Comparison of ENCODE assay signal across 8 cellular contexts in the genomic region with DNA sequence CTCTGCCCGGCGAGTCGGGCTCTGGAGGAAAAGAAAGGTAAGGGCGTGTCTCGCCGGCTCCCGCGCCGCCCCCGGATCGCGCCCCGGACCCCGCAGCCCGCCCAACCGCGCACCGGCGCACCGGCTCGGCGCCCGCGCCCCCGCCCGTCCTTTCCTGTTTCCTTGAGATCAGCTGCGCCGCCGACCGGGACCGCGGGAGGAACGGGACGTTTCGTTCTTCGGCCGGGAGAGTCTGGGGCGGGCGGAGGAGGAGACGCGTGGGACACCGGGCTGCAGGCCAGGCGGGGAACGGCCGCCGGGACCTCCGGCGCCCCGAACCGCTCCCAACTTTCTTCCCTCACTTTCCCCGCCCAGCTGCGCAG. TPM values are rescaled to one million over a fixed set of nuclear protein-coding genes. Genes with fewer than 3 reads are reported as not detected.
DNase-seq lines count a peak whose midpoint lies in the region; ATAC-seq and TF ChIP-seq lines count a peak whose summit lies in the region.

No MANE protein-coding gene starts in this region.

- 0 to 2% methylated on average over 25 to 46 of the region's 52 CpGs for WGBS in mesodermal cell (ENCODE audit: insufficient coverage in 2 of 2), 2 experiments
- WGBS in aorta, 2 donors: 0 to 1% methylated on average over 27 to 52 of the region's 52 CpGs

- no peak overlapping the region for H3K4me2 ChIP-seq in Karpas-422 (ENCODE audit: low read depth, low read length, poor library complexity, severe bottlenecking)

- no peak overlapping the region for H3K27ac ChIP-seq in effector memory CD4-positive, alpha-beta T cell (ENCODE audit: insufficient read depth, low read length, poor library complexity, severe bottlenecking)
- H3K27ac ChIP-seq in mesodermal cell (ENCODE audit: low read depth, low read length, severe bottlenecking) (no peak overlapping the region), aorta (ENCODE audit: low read depth in 1 of 2, low read length in 2 of 2) (peak overlapping the region; percentile 15 to 91), Karpas-422 (ENCODE audit: low read length) (no peak overlapping the region)

- intact Hi-C loops in aorta (cut with DNase I): loop anchor here (2.0 to 10.0 kb wide), 4 partner anchors 33 to 235 kb away; no protein-coding TSS in a partner anchor

- H4K20me1 ChIP-seq in Karpas-422 (ENCODE audit: insufficient read depth, low read depth, low read length): no peaks in the 10 kb centered on the region

- no peaks in the 10 kb centered on the region for H3K9me3 ChIP-seq in effector memory CD4-positive, alpha-beta T cell (ENCODE audit: control insufficient read depth, low read length)
- H3K9me3 ChIP-seq in mesodermal cell (ENCODE audit: control insufficient read depth, low read length): no peaks in the 10 kb centered on the region
- no peaks in the 10 kb centered on the region for H3K9me3 ChIP-seq in aorta (ENCODE audit: control insufficient read depth, low read length)
- H3K9me3 ChIP-seq in Karpas-422 (ENCODE audit: low read length): no peaks in the 10 kb centered on the region

- peak; percentile 16 for DNase-seq in stimulated activated CD4-positive, alpha-beta T cell treated with anti-CD3 and anti-CD28 coated beads, Interleukin-15, amount 100 ng/mL, for 24 hours
- no peak for DNase-seq in stimulated activated CD4-positive, alpha-beta T cell treated with anti-CD3 and anti-CD28 coated beads, Interleukin-12 subunit alpha, Interleukin-12 subunit beta, amount 100 ng/mL, for 4 hours
- DNase-seq in effector memory CD4-positive, alpha-beta T cell: no peak
- DNase-seq in aorta (peak; percentile 69 to 90), erythroblast (lab: John Stamatoyannopoulos, UW) (no peak), Karpas-422 (no peak), OCI-M2 (lab: John Stamatoyannopoulos, UW; ENCODE audit: unreplicated experiment) (no peak)

- H3K9me2 ChIP-seq in Karpas-422 (replicated peaks; ENCODE audit: insufficient read depth, low read length): no peaks in the 10 kb centered on the region

- H3K79me2 ChIP-seq in Karpas-422 (ENCODE audit: low read length): no peaks in the 10 kb centered on the region

- peak; percentile 57 for ATAC-seq in aorta (ENCODE audit: low FRiP score)

- no peaks in the 10 kb centered on the region for H3K4me1 ChIP-seq in effector memory CD4-positive, alpha-beta T cell (ENCODE audit: control insufficient read depth, insufficient read depth, low read length, poor library complexity, severe bottlenecking)
- H3K4me1 ChIP-seq in mesodermal cell (ENCODE audit: control insufficient read depth, insufficient read depth, low read length, poor library complexity, severe bottlenecking) (no peaks in the 10 kb centered on the region), aorta (ENCODE audit: control insufficient read depth in 1 of 2, insufficient read depth in 2 of 2, low read length in 2 of 2) (no peaks in the 10 kb centered on the region), Karpas-422 (ENCODE audit: low read length) (no peaks in the 10 kb centered on the region)

- H3K9ac ChIP-seq in Karpas-422 (ENCODE audit: low read length): no peak overlapping the region

- peak overlapping the region; percentile 22 for H3K4me3 ChIP-seq in effector memory CD4-positive, alpha-beta T cell (ENCODE audit: insufficient read depth, low read depth, low read length, poor library complexity, severe bottlenecking)
- peak overlapping the region; percentile 56 for H3K4me3 ChIP-seq in mesodermal cell (ENCODE audit: extremely low read depth, insufficient read depth, low read length, poor library complexity, severe bottlenecking)
- H3K4me3 ChIP-seq in aorta (ENCODE audit: low read length in 2 of 2): peak overlapping the region; percentile 84 to 88
- H3K4me3 ChIP-seq in Karpas-422 (ENCODE audit: low read length): no peak overlapping the region

- H3K27me3 ChIP-seq in effector memory CD4-positive, alpha-beta T cell (replicated peaks; ENCODE audit: control insufficient read depth, insufficient read depth, low read length, poor library complexity, severe bottlenecking): peaks cover 9% of the 10 kb centered on the region
- H3K27me3 ChIP-seq in aorta (ENCODE audit: control insufficient read depth in 1 of 2, insufficient read depth in 2 of 2, low read length in 1 of 2) (no peaks in the 10 kb centered on the region), Karpas-422 (ENCODE audit: low read length) (no peaks in the 10 kb centered on the region)

- H2AFZ ChIP-seq in Karpas-422 (ENCODE audit: low read length): no peak overlapping the region

- H3K36me3 ChIP-seq in effector memory CD4-positive, alpha-beta T cell (ENCODE audit: control insufficient read depth, insufficient read depth, low read length): no peaks in the 10 kb centered on the region
- H3K36me3 ChIP-seq in mesodermal cell (ENCODE audit: control insufficient read depth, insufficient read depth, low read length): no peaks in the 10 kb centered on the region
- no peaks in the 10 kb centered on the region for H3K36me3 ChIP-seq in aorta (ENCODE audit: control insufficient read depth in 1 of 2, insufficient read depth in 2 of 2, low read length in 1 of 2)
- H3K36me3 ChIP-seq in Karpas-422 (ENCODE audit: insufficient read depth, low read length): no peaks in the 10 kb centered on the region

- no peak for TF ChIP-seq POLR2A in erythroblast (IDR thresholded peaks at IDR 0.05; ENCODE audit: low read length)

RNA-seq across cellular contexts. Expression of a gene that starts 0.5 kb away (rescaled TPM):
- 9.6 TPM for polyA plus RNA-seq in mesodermal cell (2013, experiment 1 of 2)
- 8.5 TPM for polyA plus RNA-seq in mesodermal cell (2013, experiment 2 of 2)
- total RNA-seq in aorta: 10 to 100 TPM; 70.5 to 72.4 TPM
- polyA plus RNA-seq in aorta: 10 to 100 TPM in 1 of 2 donors, 1 to 10 TPM in 1; 3.0 to 11.3 TPM
- not detected in 2 replicates for total RNA-seq in Karpas-422 (2014; rRNA removed; shearing (Covaris generic); ENCODE audit: low replicate concordance)

Comparison
In these comparisons a context has a peak if more than half of its experiments do, and no peak if none do; other contexts are left out.
1. DNase-seq: peak in stimulated activated CD4-positive, alpha-beta T cell treated with anti-CD3 and anti-CD28 coated beads, Interleukin-15, amount 100 ng/mL, for 24 hours (single experiment) and aorta (2 of 2); none in stimulated activated CD4-positive, alpha-beta T cell treated with anti-CD3 and anti-CD28 coated beads, Interleukin-12 subunit alpha, Interleukin-12 subunit beta, amount 100 ng/mL, for 4 hours (single experiment), effector memory CD4-positive, alpha-beta T cell (0 of 3), erythroblast (0 of 2), Karpas-422 (single experiment) and OCI-M2 (single experiment).
2. H3K27ac ChIP-seq: peak in aorta (2 of 2); none in effector memory CD4-positive, alpha-beta T cell (single experiment), mesodermal cell (single experiment) and Karpas-422 (single experiment).
3. RNA of a gene that starts 0.5 kb away (total RNA-seq): 70.5 to 72.4 TPM in aorta; not detected in Karpas-422; every median in the first group is over 10 times any median in the second.